Comparison of ENCODE assay signal across 31 cellular contexts in genomic region chr1:27374687-27375086, GRCh38. TPM values are rescaled to one million over a fixed set of nuclear protein-coding genes. Genes with fewer than 3 reads are reported as not detected.
DNase-seq lines count a peak whose midpoint lies in the region; ATAC-seq, FAIRE-seq and TF ChIP-seq lines count a peak whose summit lies in the region.
"Had no signal": no experiment of that assay in that cellular context is flagged by ENCODE, and none has a peak within 500 bp of the region (broad histone marks: within the 10 kb centered on the region; RNA-seq: fewer than 3 reads in every experiment).

TSS of gene FCN3 (minus strand) at chr1:27374824. CDS start at chr1:27374818, 6 bp downstream.

- no peaks in the 10 kb centered on the region for H3K9me3 Mint-ChIP-seq in brain
- H3K9me3 Mint-ChIP-seq: activated T-cell treated with anti-CD3 and anti-CD28 coated beads, Interleukin-2, amount 50 U/mL, for 72 hours; stimulated activated effector memory CD8-positive, alpha-beta T cell treated with anti-CD3 and anti-CD28 coated beads, Interleukin-12 subunit alpha, Interleukin-12 subunit beta, amount 100 ng/mL, for 72 hours had no signal

- peak within 1 kb of the TSS in 10 of 11 experiments; percentile 23 to 97 (median 78); a peak in 19 of 22 replicates for H3K4me2 ChIP-seq in BLaER1 treated with 17β-estradiol and CSF1 and Interleukin-3, amounts not matched to agents 10 nM and 100 nM
- H3K4me2 ChIP-seq: smooth muscle cell had no signal

- no peak within 1 kb of the TSS for H3K4me3 Mint-ChIP-seq in brain
- H3K4me3 Mint-ChIP-seq: activated T-cell treated with anti-CD3 and anti-CD28 coated beads, Interleukin-2, amount 50 U/mL, for 72 hours; stimulated activated effector memory CD8-positive, alpha-beta T cell treated with anti-CD3 and anti-CD28 coated beads, Interleukin-12 subunit alpha, Interleukin-12 subunit beta, amount 100 ng/mL, for 72 hours had no signal

- intact Hi-C loops in kidney (cut with DNase I): no loop called here

- H4K20me1 ChIP-seq in BLaER1 treated with 17β-estradiol and CSF1 and Interleukin-3, amounts not matched to agents 10 nM and 100 nM: no peaks in the 10 kb centered on the region

- peaks cover 18 to 76% (median 63%) of the 10 kb centered on the region in 10 experiments for H3K4me1 ChIP-seq in BLaER1 treated with 17β-estradiol and CSF1 and Interleukin-3, amounts not matched to agents 10 nM and 100 nM
- H3K4me1 ChIP-seq in kidney (ENCODE audit: control insufficient read depth in 1 of 2, insufficient read depth in 1 of 2, low read depth in 1 of 2, low read length in 2 of 2) (no peaks in the 10 kb centered on the region), Peyer's patch (no peaks in the 10 kb centered on the region)
- H3K4me1 ChIP-seq: uterus had no signal

- H3K4me1 Mint-ChIP-seq in brain: peaks cover 7% of the 10 kb centered on the region
- H3K4me1 Mint-ChIP-seq: stimulated activated effector memory CD8-positive, alpha-beta T cell treated with anti-CD3 and anti-CD28 coated beads, Interleukin-12 subunit alpha, Interleukin-12 subunit beta, amount 100 ng/mL, for 72 hours had no signal

- peak within 1 kb of the TSS in 5 of 11 experiments; percentile 3 to 59 (median 31); a peak in 7 of 22 replicates for H3K27ac ChIP-seq in BLaER1 treated with 17β-estradiol and CSF1 and Interleukin-3, amounts not matched to agents 10 nM and 100 nM
- peak within 1 kb of the TSS; percentile 7 to 65 for H3K27ac ChIP-seq in kidney (ENCODE audit: low read depth in 2 of 2, low read length in 2 of 2)
- no peak within 1 kb of the TSS for H3K27ac ChIP-seq in Peyer's patch
- H3K27ac ChIP-seq: HL-60, neutrophil, uterus had no signal

- no peaks in the 10 kb centered on the region for H3K27me3 ChIP-seq in BLaER1 treated with 17β-estradiol and CSF1 and Interleukin-3, amounts not matched to agents 10 nM and 100 nM
- H3K27me3 ChIP-seq in Peyer's patch: no peaks in the 10 kb centered on the region
- H3K27me3 ChIP-seq: neutrophil, uterus had no signal

- FAIRE-seq in kidney (lab: Jason Lieb, UNC) (no peak), urothelium cell line (lab: Jason Lieb, UNC) (no peak)
- FAIRE-seq: endothelial cell of umbilical vein had no signal

- TF ChIP-seq POLR2A in Peyer's patch (IDR thresholded peaks at IDR 0.05): no peak

- H3K9ac ChIP-seq in BLaER1 treated with 17β-estradiol and CSF1 and Interleukin-3, amounts not matched to agents 10 nM and 100 nM: peak within 1 kb of the TSS in 3 of 11 experiments; percentile 3 to 46 (median 8); a peak in 3 of 22 replicates
- no peak within 1 kb of the TSS for H3K9ac ChIP-seq in kidney (ENCODE audit: low read length in 2 of 2)

- H3K4me3 ChIP-seq in BLaER1 treated with 17β-estradiol and CSF1 and Interleukin-3, amounts not matched to agents 10 nM and 100 nM: no peak within 1 kb of the TSS
- no peak within 1 kb of the TSS for H3K4me3 ChIP-seq in kidney (ENCODE audit: low read length in 2 of 2)
- H3K4me3 ChIP-seq in Peyer's patch: no peak within 1 kb of the TSS
- H3K4me3 ChIP-seq: mucosa of descending colon, smooth muscle cell, uterus had no signal

- no peak for TF ChIP-seq CTCF in brain (conservative IDR thresholded peaks at IDR 0.05)
- TF ChIP-seq CTCF in kidney (IDR thresholded peaks at IDR 0.05; ENCODE audit: borderline replicate concordance, extremely low read depth, insufficient read depth): no peak
- no peak for TF ChIP-seq CTCF in omental fat pad (IDR thresholded peaks at IDR 0.05)
- TF ChIP-seq CTCF in Peyer's patch (IDR thresholded peaks at IDR 0.05): no peak

- DNase-seq in kidney (no peak), omental fat pad (ENCODE audit: low spot score) (no peak), epidermal melanocyte (ENCODE audit: insufficient read length, low spot score) (no peak), Peyer's patch (no peak), urothelium cell line (ENCODE audit: low spot score) (no peak)
- DNase-seq: ACHN; activated CD4-positive, alpha-beta T cell treated with anti-CD3 and anti-CD28 coated beads for 4 hours; activated naive CD4-positive, alpha-beta T cell treated with Interleukin-2 at 50 U/mL for 16 hours; activated T-cell treated with anti-CD3 and anti-CD28 coated beads, Interleukin-2, amount 50 U/mL, for 72 hours; C1 segment of cervical spinal cord; Calu3; central memory CD4-positive, alpha-beta T cell; glutamatergic neuron; mucosa of descending colon; NCI-H1092 treated with DMSO at 0.1 percent for 48 hours; NCI-H2029 treated with DMSO at 0.1 percent for 48 hours; NCI-H2227 treated with DMSO at 0.1 percent for 48 hours; RPMI8226; T-helper 2 cell; uterus had no signal

- ATAC-seq in omental fat pad (ENCODE audit: low FRiP score) (no peak), GM21723 (IDR thresholded peaks at IDR 0.05; ENCODE audit: unreplicated experiment) (no peak)
- ATAC-seq: activated T-cell treated with anti-CD3 and anti-CD28 coated beads, Interleukin-2, amount 50 U/mL, for 72 hours; mucosa of descending colon; SK-N-SH treated with all-trans-retinoic acid at 6 μM for 48 hours; stimulated activated effector memory CD8-positive, alpha-beta T cell treated with anti-CD3 and anti-CD28 coated beads, Interleukin-12 subunit alpha, Interleukin-12 subunit beta, amount 100 ng/mL, for 72 hours had no signal

- H3K9me3 ChIP-seq in BLaER1 treated with 17β-estradiol and CSF1 and Interleukin-3, amounts not matched to agents 10 nM and 100 nM (replicated peaks in 1 of 11): no peaks in the 10 kb centered on the region
- H3K9me3 ChIP-seq in kidney (ENCODE audit: control insufficient read depth in 1 of 2, low read length in 2 of 2) (no peaks in the 10 kb centered on the region), Peyer's patch (no peaks in the 10 kb centered on the region)
- H3K9me3 ChIP-seq: mucosa of descending colon, neutrophil, uterus had no signal

- H3K36me3 ChIP-seq in BLaER1 treated with 17β-estradiol and CSF1 and Interleukin-3, amounts not matched to agents 10 nM and 100 nM: no peaks in the 10 kb centered on the region
- H3K36me3 ChIP-seq in kidney (ENCODE audit: control insufficient read depth in 1 of 2, insufficient read depth in 2 of 2, low read length in 2 of 2) (no peaks in the 10 kb centered on the region), Peyer's patch (no peaks in the 10 kb centered on the region)
- H3K36me3 ChIP-seq: neutrophil, uterus had no signal

- peaks cover 5% of the 10 kb centered on the region for H3K27me3 Mint-ChIP-seq in brain

- H3K36me3 Mint-ChIP-seq in brain: no peaks in the 10 kb centered on the region
- H3K36me3 Mint-ChIP-seq: stimulated activated effector memory CD8-positive, alpha-beta T cell treated with anti-CD3 and anti-CD28 coated beads, Interleukin-12 subunit alpha, Interleukin-12 subunit beta, amount 100 ng/mL, for 72 hours had no signal

- peak within 1 kb of the TSS in 4 of 5 experiments; percentile 16 to 75 (median 42) for H3K27ac Mint-ChIP-seq in brain
- H3K27ac Mint-ChIP-seq: activated T-cell treated with anti-CD3 and anti-CD28 coated beads, Interleukin-2, amount 50 U/mL, for 72 hours; stimulated activated effector memory CD8-positive, alpha-beta T cell treated with anti-CD3 and anti-CD28 coated beads, Interleukin-12 subunit alpha, Interleukin-12 subunit beta, amount 100 ng/mL, for 72 hours had no signal

RNA-seq across cellular contexts. Expression of gene FCN3, which starts in this region (rescaled TPM):
- polyA plus RNA-seq in brain (ENCODE audit: insufficient read depth, low read depth, low replicate concordance): 1.4 TPM
- 7.9 TPM for total RNA-seq in kidney
- polyA plus RNA-seq in kidney (ENCODE audit: insufficient read depth, low read depth, low replicate concordance): 240 TPM
- total RNA-seq in omental fat pad: 100 to 1,000 TPM in 1 of 4 donors, 10 to 100 TPM in 3; 33.1 to 451 (median 75.9) TPM
- total RNA-seq in Peyer's patch: not detected
- total RNA-seq: activated T-cell treated with anti-CD3 and anti-CD28 coated beads, Interleukin-2, amount 50 U/mL, for 72 hours; Calu3; dermis microvascular lymphatic vessel endothelial cell; endothelial cell of umbilical vein; H4; smooth muscle cell had no signal
- polyA plus RNA-seq: smooth muscle cell had no signal

Comparison
In these comparisons a context has a peak if more than half of its experiments do, and no peak if none do; other contexts are left out.
1. RNA of gene FCN3 (polyA plus RNA-seq): 240 TPM in kidney (single experiment); 1.4 TPM in brain (single experiment); every median in the first group is over 100 times any median in the second.
2. H3K27ac ChIP-seq: peak in kidney (2 of 2); none in Peyer's patch (0 of 4).